In genomic region chr11:2901854-2902783, GRCh38 we compare ENCODE assay signal across 8 cellular contexts. TPM values are rescaled to one million over a fixed set of nuclear protein-coding genes. Genes with fewer than 3 reads are reported as not detected.
DNase-seq lines count a peak whose midpoint lies in the region; ATAC-seq and TF ChIP-seq lines count a peak whose summit lies in the region.

No MANE protein-coding gene starts in this region.

- POLR2A ChIA-PET in RWPE1 (lab: Yijun Ruan, JAX; ENCODE audit: low non-redundant PET) = interaction anchor here (0.5 to 2.1 kb wide), 8 partner anchors 9 to 369 kb away, joined by 3 to 6 read pairs (median 4); partner anchors contain the start of gene KCNQ1OT1

- no peaks in the 10 kb centered on the region for H3K79me2 ChIP-seq in DND-41 (ENCODE audit: insufficient read depth, low read length)

- H3K23ac ChIP-seq in neuronal stem cell (ENCODE audit: low read depth, low read length, poor library complexity) = peak overlapping the region; percentile 37

- H3K27me3 ChIP-seq in DND-41 (ENCODE audit: insufficient read depth, low read length, poor library complexity) = no peaks in the 10 kb centered on the region
- H3K27me3 ChIP-seq in neuronal stem cell (ENCODE audit: control insufficient read depth in 3 of 3, insufficient read depth in 3 of 3, low read depth in 1 of 3, low read length in 3 of 3) = no peaks in the 10 kb centered on the region
- peaks cover 0 to 5% (median 0%) of the 10 kb centered on the region in 5 donors for H3K27me3 ChIP-seq in subcutaneous abdominal adipose tissue (ENCODE audit: control insufficient read depth in 5 of 5, insufficient read depth in 4 of 5, low read length in 5 of 5)

- ATAC-seq in DND-41 (ENCODE audit: insufficient read depth, low read depth) (peak; percentile 93), GM21737 (IDR thresholded peaks at IDR 0.05; ENCODE audit: unreplicated experiment) (peak; percentile 96)

- H3K9me3 ChIP-seq in DND-41 (ENCODE audit: insufficient read depth, low read length, severe bottlenecking) (no peaks in the 10 kb centered on the region), neuronal stem cell (replicated peaks in 1 of 2; ENCODE audit: control insufficient read depth in 2 of 2, insufficient read depth in 1 of 2, low read depth in 1 of 2, low read length in 2 of 2) (peaks cover 0 to 2% of the 10 kb centered on the region in 2 donors), subcutaneous abdominal adipose tissue (ENCODE audit: control insufficient read depth in 5 of 5, low read length in 5 of 5) (peaks cover 0 to 1% (median under 1%) of the 10 kb centered on the region in 5 donors)

- H2BK15ac ChIP-seq in neuronal stem cell (ENCODE audit: low read length) = peak overlapping the region; percentile 18

- H3K4ac ChIP-seq in neuronal stem cell (ENCODE audit: low read length) = no peak overlapping the region

- H3K4me3 ChIP-seq in DND-41 (ENCODE audit: low read depth in 1 of 2, low read length in 2 of 2) = peak overlapping the region; percentile 86 to 96
- peak overlapping the region; percentile 74 to 84 for H3K4me3 ChIP-seq in foreskin fibroblast (ENCODE audit: low read depth in 1 of 2, low read length in 2 of 2)
- H3K4me3 ChIP-seq in neuronal stem cell (ENCODE audit: low read length in 2 of 2) = peak overlapping the region; percentile 64 to 91
- peak overlapping the region; percentile 59 to 80 (median 61) for H3K4me3 ChIP-seq in subcutaneous abdominal adipose tissue (ENCODE audit: low read depth in 1 of 5, low read length in 5 of 5)

- H3K79me1 ChIP-seq in neuronal stem cell (ENCODE audit: low read depth, low read length) = no peaks in the 10 kb centered on the region

- peak; percentile 97 for DNase-seq in DND-41
- DNase-seq in KG1 (lab: John Stamatoyannopoulos, UW) = peak; percentile 49
- DNase-seq in RWPE1 (ENCODE audit: low spot score) = peak; percentile 92
- peak; percentile 87 for DNase-seq in activated effector memory CD4-positive, alpha-beta T cell treated with Interleukin-2 at 50 U/mL for 16 hours
- DNase-seq in foreskin fibroblast = peak; percentile 93 to 98
- peak; percentile 76 for DNase-seq in neuronal stem cell (ENCODE audit: low spot score)

- H3K4me1 ChIP-seq in DND-41 (ENCODE audit: insufficient read depth, low read length) (peaks cover 24% of the 10 kb centered on the region), neuronal stem cell (ENCODE audit: control insufficient read depth in 2 of 2, insufficient read depth in 1 of 2, low read depth in 1 of 2, low read length in 2 of 2) (peaks cover 9 to 15% of the 10 kb centered on the region in 2 donors), subcutaneous abdominal adipose tissue (ENCODE audit: control insufficient read depth in 5 of 5, insufficient read depth in 5 of 5, low read length in 5 of 5) (peaks cover 0 to 57% (median 44%) of the 10 kb centered on the region in 5 donors)

- H2BK12ac ChIP-seq in neuronal stem cell (ENCODE audit: low read length) = no peak overlapping the region

- H3K14ac ChIP-seq in neuronal stem cell (ENCODE audit: low read length) = no peak overlapping the region

- H4K8ac ChIP-seq in neuronal stem cell (ENCODE audit: low read depth, low read length) = no peak overlapping the region

- no peaks in the 10 kb centered on the region for H3K36me3 ChIP-seq in DND-41 (ENCODE audit: insufficient read depth, low read length)
- no peaks in the 10 kb centered on the region for H3K36me3 ChIP-seq in neuronal stem cell (replicated peaks in 1 of 2; ENCODE audit: control insufficient read depth in 2 of 2, insufficient read depth in 2 of 2, low read length in 2 of 2)
- no peaks in the 10 kb centered on the region for H3K36me3 ChIP-seq in subcutaneous abdominal adipose tissue (ENCODE audit: control insufficient read depth in 5 of 5, insufficient read depth in 5 of 5, low read length in 5 of 5)

- CTCF ChIA-PET in RWPE1 (lab: Yijun Ruan, JAX) = interaction anchor here (0.6 to 1.8 kb wide), 7 partner anchors 9 to 698 kb away, joined by 3 to 7 read pairs (median 4); no protein-coding TSS in a partner anchor

- H3K4me2 ChIP-seq in DND-41 (ENCODE audit: insufficient read depth, low read length) = peak overlapping the region; percentile 98
- peak overlapping the region; percentile 95 for H3K4me2 ChIP-seq in neuronal stem cell (ENCODE audit: insufficient read depth, low read length, poor library complexity, severe bottlenecking)

- H2BK5ac ChIP-seq in neuronal stem cell (ENCODE audit: low read length) = no peak overlapping the region

- whole genome bisulfite sequencing in neuronal stem cell (ENCODE audit: extremely low coverage in 2 of 2, insufficient read length in 2 of 2, insufficient replicate concordance in 1 of 2), 2 donors = no CpG with 5 or more reads among the region's 58 CpGs

- peak overlapping the region; percentile 92 for H3K9ac ChIP-seq in DND-41 (ENCODE audit: low read depth, low read length)
- peak overlapping the region; percentile 83 for H3K9ac ChIP-seq in neuronal stem cell (ENCODE audit: low read depth, low read length, poor library complexity)
- H3K9ac ChIP-seq in subcutaneous abdominal adipose tissue (ENCODE audit: low read length in 5 of 5) = peak overlapping the region in 3 of 5 donors; percentile 37 to 77 (median 53)

- no peak overlapping the region for H2AK5ac ChIP-seq in neuronal stem cell (ENCODE audit: low read depth, low read length)

- H3K18ac ChIP-seq in neuronal stem cell (ENCODE audit: low read length) = peak overlapping the region; percentile 92

- peak overlapping the region; percentile 88 for H3K27ac ChIP-seq in DND-41 (ENCODE audit: low read length)
- H3K27ac ChIP-seq in RWPE1 = peak overlapping the region; percentile 94
- H3K27ac ChIP-seq in neuronal stem cell (replicated peaks; ENCODE audit: low read length) = no peak overlapping the region
- H3K27ac ChIP-seq in subcutaneous abdominal adipose tissue (ENCODE audit: low read depth, low read length) = no peak overlapping the region

- TF ChIP-seq CTCF in DND-41 (IDR thresholded peaks at IDR 0.05; ENCODE audit: borderline replicate concordance, extremely low read depth, low read length, poor library complexity, severe bottlenecking) = no peak
- no peak for TF ChIP-seq CTCF in RWPE1 (conservative IDR thresholded peaks at IDR 0.05; ENCODE audit: low read depth)
- TF ChIP-seq CTCF in foreskin fibroblast (IDR thresholded peaks at IDR 0.05; ENCODE audit: low read depth, low read length) = no peak

- peak overlapping the region; percentile 64 for H2BK120ac ChIP-seq in neuronal stem cell (ENCODE audit: low read depth, low read length)

- H4K91ac ChIP-seq in neuronal stem cell (ENCODE audit: low read depth, low read length, poor library complexity) = no peak overlapping the region

- no peaks in the 10 kb centered on the region for H4K20me1 ChIP-seq in DND-41 (ENCODE audit: insufficient read depth, low read length)

- H2AFZ ChIP-seq in DND-41 (ENCODE audit: low read depth, low read length) (peak overlapping the region; percentile 99), neuronal stem cell (ENCODE audit: low read length) (peak overlapping the region; percentile 99)

RNA-seq across cellular contexts. Expression of gene CDKN1C, which starts 16.5 kb away (rescaled TPM):
- 45.4 TPM for polyA plus RNA-seq in neuronal stem cell (2013, experiment 1 of 2)
- 48.3 TPM for polyA plus RNA-seq in neuronal stem cell (2013, experiment 2 of 2)

RNA-seq across cellular contexts. Expression of gene PHLDA2, which starts 27.1 kb away (rescaled TPM):
- polyA plus RNA-seq in neuronal stem cell (2013, experiment 1 of 2) = 6.3 TPM
- 6.8 TPM for polyA plus RNA-seq in neuronal stem cell (2013, experiment 2 of 2)

Comparison
In these comparisons a context has a peak if more than half of its experiments do, and no peak if none do; other contexts are left out.
1. H3K27ac ChIP-seq: peak in DND-41 (single experiment) and RWPE1 (single experiment); none in neuronal stem cell (single experiment) and subcutaneous abdominal adipose tissue (single experiment).
2. Peak in every context shown above with its lines, with median percentiles within 50 percentile points of each other: DNase-seq, H3K4me3 ChIP-seq and H3K9ac ChIP-seq.